Comparison of ENCODE assay signal across 23 cellular contexts in genomic region chr14:53227154-53227718, GRCh38.
"Had no signal": no experiment of that assay in that cellular context is flagged by ENCODE, and none has a peak within 500 bp of the region (broad histone marks: within the 10 kb centered on the region; RNA-seq: fewer than 3 reads in every experiment).

No MANE protein-coding gene starts in this region.

- H3K4me1 ChIP-seq: esophagus muscularis mucosa, lower lobe of right lung, parathyroid adenoma, prostate gland, right atrium auricular region, suprapubic skin, transverse colon had no signal

- H3K27ac ChIP-seq: coronary artery, esophagus muscularis mucosa, lower lobe of right lung, neutrophil, parathyroid adenoma, prostate gland, right atrium auricular region, suprapubic skin, transverse colon had no signal

- H3K9ac ChIP-seq: parathyroid adenoma had no signal

- ATAC-seq: lower lobe of right lung; stimulated activated naive CD8-positive, alpha-beta T cell treated with anti-CD3 and anti-CD28 coated beads, Interleukin-15, amount 100 ng/mL, for 72 hours had no signal

- H3K27me3 ChIP-seq: esophagus muscularis mucosa, neutrophil, right atrium auricular region, suprapubic skin, transverse colon had no signal

- H3K4me3 ChIP-seq: coronary artery, esophagus muscularis mucosa, lower lobe of right lung, prostate gland, right atrium auricular region, smooth muscle cell, suprapubic skin, transverse colon had no signal

- H2AFZ ChIP-seq: parathyroid adenoma had no signal

- H3K36me3 ChIP-seq: esophagus muscularis mucosa, lower lobe of right lung, neutrophil, prostate gland, right atrium auricular region, suprapubic skin, transverse colon had no signal

- H3K9me3 ChIP-seq: esophagus muscularis mucosa, lower lobe of right lung, neutrophil, prostate gland, suprapubic skin had no signal

- H3K79me2 ChIP-seq: parathyroid adenoma had no signal

- H3K4me2 ChIP-seq: smooth muscle cell had no signal

- DNase-seq: dermis blood vessel endothelial cell; effector memory CD4-positive, alpha-beta T cell; hypothalamus; lower lobe of right lung; natural killer cell; stimulated activated CD4-positive, alpha-beta T cell treated with anti-CD3 and anti-CD28 coated beads, Interleukin-12 subunit alpha, Interleukin-12 subunit beta, amount 100 ng/mL, for 4 hours; stimulated activated CD4-positive, alpha-beta T cell treated with anti-CD3 and anti-CD28 coated beads, Interleukin-1b, Interleukin-23, amount 100 ng/mL, for 48 hours; stimulated activated CD4-positive, alpha-beta T cell treated with anti-CD3 and anti-CD28 coated beads, Interleukin-4, amount 100 ng/mL, for 1 hour; stimulated activated CD8-positive, alpha-beta memory T cell treated with anti-CD3 and anti-CD28 coated beads, Interleukin-4, amount 100 ng/mL, for 48 hours; stimulated activated naive CD4-positive, alpha-beta T cell; stimulated activated naive CD8-positive, alpha-beta T cell treated with anti-CD3 and anti-CD28 coated beads, Interleukin-15, amount 100 ng/mL, for 72 hours; transverse colon had no signal

- FAIRE-seq: endothelial cell of umbilical vein, frontal cortex, keratinocyte had no signal
